In genomic region chr17:17836250-17836817, GRCh38 we compare ENCODE assay signal across 8 cellular contexts. TPM values are rescaled to one million over a fixed set of nuclear protein-coding genes. Genes with fewer than 3 reads are reported as not detected.
DNase-seq lines count a peak whose midpoint lies in the region; ATAC-seq and TF ChIP-seq lines count a peak whose summit lies in the region.

No MANE protein-coding gene starts in this region.

- H4K20me1 ChIP-seq in KMS-11 (ENCODE audit: insufficient read depth): no peaks in the 10 kb centered on the region

- H3K9me3 ChIP-seq in esophagus squamous epithelium: no peaks in the 10 kb centered on the region

- H3K4me3 ChIP-seq in KMS-11 (IDR thresholded peaks at IDR 0.05; ENCODE audit: insufficient read depth, low read depth, low read length) (no peak overlapping the region), esophagus squamous epithelium (peak overlapping the region; percentile 70 to 95 (median 85))

- H3K79me2 ChIP-seq in KMS-11 (ENCODE audit: insufficient read depth, low read depth): peaks cover 39% of the 10 kb centered on the region

- no CpG with 5 or more reads among the region's 69 CpGs for WGBS in esophagus squamous epithelium, 2 donors

- peak in 3 of 4 donors; percentile 97 to 99 (median 98) for TF ChIP-seq POLR2A in esophagus squamous epithelium (IDR thresholded peaks at IDR 0.05)

- H3K36me3 ChIP-seq in KMS-11 (ENCODE audit: insufficient read depth) (no peaks in the 10 kb centered on the region), esophagus squamous epithelium (no peaks in the 10 kb centered on the region)

- peak overlapping the region; percentile 93 for H3K9ac ChIP-seq in KMS-11

- no peaks in the 10 kb centered on the region for H3K27me3 ChIP-seq in KMS-11 (ENCODE audit: insufficient read depth, low read depth)
- no peaks in the 10 kb centered on the region for H3K27me3 ChIP-seq in esophagus squamous epithelium

- peaks cover 61% of the 10 kb centered on the region for H3K4me1 ChIP-seq in KMS-11 (ENCODE audit: low read depth, poor library complexity, severe bottlenecking)
- H3K4me1 ChIP-seq in esophagus squamous epithelium: peaks cover 61 to 96% (median 62%) of the 10 kb centered on the region in 3 donors

- ATAC-seq in GM21786 (IDR thresholded peaks at IDR 0.05; ENCODE audit: unreplicated experiment): peak; percentile 55

- H3K27ac ChIP-seq in KMS-11: peak overlapping the region; percentile 88
- peak overlapping the region; percentile 97 to 100 (median 98) for H3K27ac ChIP-seq in esophagus squamous epithelium

- H3K4me2 ChIP-seq in KMS-11: peak overlapping the region; percentile 95

- intact Hi-C loops in esophagus squamous epithelium (cut with DNase I): no loop called here

- TF ChIP-seq CTCF in KMS-11 (conservative IDR thresholded peaks at IDR 0.05; ENCODE audit: low read depth, low read length): no peak
- TF ChIP-seq CTCF in esophagus squamous epithelium (IDR thresholded peaks at IDR 0.05): no peak

- no peak overlapping the region for H2AFZ ChIP-seq in KMS-11 (ENCODE audit: low read depth)

- DNase-seq in DMS79 treated with DMSO at 0.1 percent for 48 hours (lab: John Stamatoyannopoulos, UW): peak; percentile 48
- peak; percentile 90 for DNase-seq in activated T-helper 1 cell treated with Interleukin-2 at 50 U/mL for 16 hours (ENCODE audit: low read depth)
- DNase-seq in esophagus squamous epithelium (lab: John Stamatoyannopoulos, UW): peak; percentile 62
- peak; percentile 98 for DNase-seq in myocyte (ENCODE audit: low read depth)
- DNase-seq in stimulated activated CD8-positive, alpha-beta memory T cell treated with anti-CD3 and anti-CD28 coated beads, Interleukin-7, amount 100 ng/mL, for 24 hours (ENCODE audit: low read depth): peak; percentile 94

TF ChIP-seq in PFSK-1, 5 proteins besides CTCF, POLR2A, EP300 and RAD21:
- TF ChIP-seq SIN3A (IDR thresholded peaks at IDR 0.05; ENCODE audit: borderline replicate concordance, insufficient read depth, low read length) (0 out of 2 replicates have a peak, but pooled peaks have one; percentile 52), POLR2AphosphoS5 (IDR thresholded peaks at IDR 0.05; ENCODE audit: low read depth, low read length) (peak; percentile 92), FOXP2 (optimal IDR thresholded peaks at IDR 0.05; ENCODE audit: borderline replicate concordance, extremely low read depth, extremely low read length, insufficient read depth) (peak; percentile 72), TAF1 (IDR thresholded peaks at IDR 0.05; ENCODE audit: borderline replicate concordance, insufficient read depth, low read length) (peak; percentile 65; the same call in 1 of the 2 replicates)
- TF ChIP-seq, protein P1, sequence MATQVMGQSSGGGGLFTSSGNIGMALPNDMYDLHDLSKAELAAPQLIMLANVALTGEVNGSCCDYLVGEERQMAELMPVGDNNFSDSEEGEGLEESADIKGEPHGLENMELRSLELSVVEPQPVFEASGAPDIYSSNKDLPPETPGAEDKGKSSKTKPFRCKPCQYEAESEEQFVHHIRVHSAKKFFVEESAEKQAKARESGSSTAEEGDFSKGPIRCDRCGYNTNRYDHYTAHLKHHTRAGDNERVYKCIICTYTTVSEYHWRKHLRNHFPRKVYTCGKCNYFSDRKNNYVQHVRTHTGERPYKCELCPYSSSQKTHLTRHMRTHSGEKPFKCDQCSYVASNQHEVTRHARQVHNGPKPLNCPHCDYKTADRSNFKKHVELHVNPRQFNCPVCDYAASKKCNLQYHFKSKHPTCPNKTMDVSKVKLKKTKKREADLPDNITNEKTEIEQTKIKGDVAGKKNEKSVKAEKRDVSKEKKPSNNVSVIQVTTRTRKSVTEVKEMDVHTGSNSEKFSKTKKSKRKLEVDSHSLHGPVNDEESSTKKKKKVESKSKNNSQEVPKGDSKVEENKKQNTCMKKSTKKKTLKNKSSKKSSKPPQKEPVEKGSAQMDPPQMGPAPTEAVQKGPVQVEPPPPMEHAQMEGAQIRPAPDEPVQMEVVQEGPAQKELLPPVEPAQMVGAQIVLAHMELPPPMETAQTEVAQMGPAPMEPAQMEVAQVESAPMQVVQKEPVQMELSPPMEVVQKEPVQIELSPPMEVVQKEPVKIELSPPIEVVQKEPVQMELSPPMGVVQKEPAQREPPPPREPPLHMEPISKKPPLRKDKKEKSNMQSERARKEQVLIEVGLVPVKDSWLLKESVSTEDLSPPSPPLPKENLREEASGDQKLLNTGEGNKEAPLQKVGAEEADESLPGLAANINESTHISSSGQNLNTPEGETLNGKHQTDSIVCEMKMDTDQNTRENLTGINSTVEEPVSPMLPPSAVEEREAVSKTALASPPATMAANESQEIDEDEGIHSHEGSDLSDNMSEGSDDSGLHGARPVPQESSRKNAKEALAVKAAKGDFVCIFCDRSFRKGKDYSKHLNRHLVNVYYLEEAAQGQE (IDR thresholded peaks at IDR 0.05; ENCODE audit: insufficient read depth in 1 of 2, low read depth in 2 of 2, low read length in 2 of 2): no peak; a peak in 1 of 4 replicates

RNA-seq across cellular contexts. Expression of gene SREBF1, which starts 0.5 kb away (rescaled TPM):
- polyA plus RNA-seq in PFSK-1 (2012; ENCODE audit: insufficient read length, low read depth): 241 TPM
- 100 to 1,000 TPM in 2 of 4 donors, 10 to 100 TPM in 2; 55.0 to 137 (median 108) TPM for total RNA-seq in esophagus squamous epithelium
- total RNA-seq in myocyte: 153 and 348 TPM in 2 replicates
- 82.8 TPM for polyA plus RNA-seq in myocyte (2012)

Comparison
In these comparisons a context has a peak if more than half of its experiments do, and no peak if none do; other contexts are left out.
1. DNase-seq: peak in every context shown above with its lines; median percentile 98 in myocyte; 94 in stimulated activated CD8-positive, alpha-beta memory T cell treated with anti-CD3 and anti-CD28 coated beads, Interleukin-7, amount 100 ng/mL, for 24 hours; 90 in activated T-helper 1 cell treated with Interleukin-2 at 50 U/mL for 16 hours; 62 in esophagus squamous epithelium; 48 in DMS79 treated with DMSO at 0.1 percent for 48 hours.